Comparison of ENCODE assay signal across 15 cellular contexts in the genomic region with DNA sequence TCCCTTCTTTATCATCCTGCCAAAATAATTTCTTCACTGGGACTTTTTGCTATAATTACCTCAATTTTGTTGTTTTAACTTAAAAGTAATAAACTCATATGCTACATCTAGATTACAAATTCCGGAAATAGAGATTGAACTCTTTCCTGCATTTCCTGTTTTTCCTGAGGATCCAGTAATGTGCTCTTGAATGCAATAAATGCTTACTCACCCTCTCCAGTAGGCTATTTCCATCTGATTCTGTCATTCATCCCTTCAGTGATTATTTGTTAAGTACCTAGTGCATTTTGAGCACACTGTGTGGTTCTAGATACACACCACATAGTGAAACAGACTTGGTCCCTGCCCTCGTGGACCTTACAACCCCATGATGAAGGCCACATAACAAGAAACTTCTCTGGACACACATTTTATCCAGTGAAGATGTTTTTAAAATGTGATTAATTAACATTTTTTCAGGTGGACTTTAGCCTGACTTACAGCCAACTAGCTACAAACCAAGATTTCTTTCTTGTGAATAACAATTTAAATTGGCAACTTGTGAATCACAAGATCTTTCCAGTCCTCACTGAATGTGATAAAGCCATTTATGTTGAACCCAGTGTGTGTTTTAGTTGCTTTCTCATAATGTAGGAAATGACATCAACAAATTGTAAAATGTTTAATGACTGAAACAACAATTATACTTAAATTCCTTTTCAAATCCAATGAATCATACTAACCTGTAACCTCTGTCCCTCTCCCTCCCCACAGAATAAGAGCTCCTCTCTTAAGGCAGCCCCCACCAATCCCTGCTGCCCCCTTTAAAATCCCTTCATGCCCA.
DNase-seq lines count a peak whose midpoint lies in the region; ATAC-seq and TF ChIP-seq lines count a peak whose summit lies in the region.
"Had no signal": no experiment of that assay in that cellular context is flagged by ENCODE, and none has a peak within 500 bp of the region (broad histone marks: within the 10 kb centered on the region; RNA-seq: fewer than 3 reads in every experiment).

No MANE protein-coding gene starts in this region.

- H3K4me1 ChIP-seq in RWPE2 (ENCODE audit: insufficient read depth, poor library complexity, severe bottlenecking) (peaks cover 27% of the 10 kb centered on the region), tibial artery (peaks cover 0 to 63% (median 29%) of the 10 kb centered on the region in 4 donors)

- peak; percentile 56 for ATAC-seq in RWPE2 (ENCODE audit: low read depth)
- ATAC-seq in activated CD4-positive, CD25-positive, alpha-beta regulatory T cell treated with anti-CD3 and anti-CD28 coated beads, Interleukin-2, amount 50 U/mL, for 24 hours = no peak
- ATAC-seq in GM21367 (IDR thresholded peaks at IDR 0.05; ENCODE audit: unreplicated experiment) = no peak
- ATAC-seq in HG03565 (IDR thresholded peaks at IDR 0.05; ENCODE audit: unreplicated experiment) = no peak
- ATAC-seq: T-helper 17 cell had no signal

- H3K36me3 ChIP-seq in RWPE2 (ENCODE audit: low read depth) (no peaks in the 10 kb centered on the region), tibial artery (no peaks in the 10 kb centered on the region)

- H3K4me3 ChIP-seq in RWPE2 (ENCODE audit: severe bottlenecking) = no peak overlapping the region
- H3K4me3 ChIP-seq in tibial artery = no peak overlapping the region

- TF ChIP-seq CTCF in RWPE2 (IDR thresholded peaks at IDR 0.05; ENCODE audit: poor library complexity, severe bottlenecking) = no peak
- no peak for TF ChIP-seq CTCF in tibial artery (IDR thresholded peaks at IDR 0.05)

- H3K9me3 ChIP-seq in RWPE2 (ENCODE audit: severe bottlenecking) (no peaks in the 10 kb centered on the region), tibial artery (no peaks in the 10 kb centered on the region)

- DNase-seq in NCI-H748 (lab: John Stamatoyannopoulos, UW; ENCODE audit: unreplicated experiment) (peak; percentile 30), NCI-H748 treated with DMSO at 0.1 percent for 48 hours (lab: John Stamatoyannopoulos, UW) (no peak), RWPE2 (ENCODE audit: low spot score) (no peak), glomerular visceral epithelial cell (ENCODE audit: extremely low spot score) (peak; percentile 16), tibial artery (no peak)
- DNase-seq: 8988T; activated CD4-positive, alpha-beta memory T cell treated with anti-CD3 and anti-CD28 coated beads for 36 hours; activated naive CD4-positive, alpha-beta T cell treated with anti-CD3 and anti-CD28 coated beads, Interleukin-2, amount 50 U/mL, for 16 hours; cortex of kidney; DMS153; hypothalamus; T-helper 17 cell had no signal

- intact Hi-C loops in tibial artery (cut with DNase I; ENCODE audit: low total_unique reads) = no loop called here

- H3K27me3 ChIP-seq in RWPE2 (ENCODE audit: insufficient read depth, poor library complexity, severe bottlenecking) (no peaks in the 10 kb centered on the region), tibial artery (no peaks in the 10 kb centered on the region)

- peak overlapping the region; percentile 57 for H3K27ac ChIP-seq in RWPE2 (ENCODE audit: poor library complexity, severe bottlenecking)
- H3K27ac ChIP-seq in tibial artery = peak overlapping the region; percentile 24 to 47

Comparison
In these comparisons a context has a peak if more than half of its experiments do, and no peak if none do; other contexts are left out.
1. DNase-seq: peak in NCI-H748 (single experiment) and glomerular visceral epithelial cell (single experiment); none in NCI-H748 treated with DMSO at 0.1 percent for 48 hours (single experiment), RWPE2 (single experiment) and tibial artery (0 of 2).